Comparison of ENCODE assay signal across 22 cellular contexts in the genomic region with DNA sequence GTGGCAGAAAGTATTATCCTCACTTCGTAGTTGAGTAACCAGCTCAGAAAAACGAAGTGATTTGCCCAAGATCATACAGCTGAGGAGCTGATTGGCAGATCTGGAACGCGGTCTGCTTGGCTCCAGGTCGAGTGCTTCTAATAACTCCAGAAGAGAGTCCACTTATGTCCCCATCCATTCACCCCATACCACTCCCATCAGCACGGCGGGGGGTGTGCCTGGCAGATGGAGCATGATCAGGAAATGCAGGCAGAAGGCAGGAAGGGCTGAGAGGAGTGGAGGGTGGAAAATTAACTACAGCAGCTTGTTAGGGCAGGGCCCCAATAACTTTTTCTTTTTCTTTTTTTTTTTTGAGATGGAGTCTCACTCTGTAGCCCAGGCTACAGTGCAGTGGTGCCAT. TPM values are rescaled to one million over a fixed set of nuclear protein-coding genes. Genes with fewer than 3 reads are reported as not detected.
DNase-seq lines count a peak whose midpoint lies in the region; ATAC-seq and TF ChIP-seq lines count a peak whose summit lies in the region.
"Had no signal": no experiment of that assay in that cellular context is flagged by ENCODE, and none has a peak within 500 bp of the region (broad histone marks: within the 10 kb centered on the region; RNA-seq: fewer than 3 reads in every experiment).

No MANE protein-coding gene starts in this region.

- H3K4me3 ChIP-seq in stomach, result no peak overlapping the region
- H3K4me3 ChIP-seq: breast epithelium, gastroesophageal sphincter, HAP-1 had no signal

- no peak for TF ChIP-seq CTCF in stomach (IDR thresholded peaks at IDR 0.05)

- 78 to 87% (median 83%) methylated on average over 7 of the region's 7 CpGs for WGBS in stomach, 5 donors

- H3K27me3 ChIP-seq in stomach, result no peaks in the 10 kb centered on the region
- H3K27me3 ChIP-seq: breast epithelium, gastroesophageal sphincter had no signal

- TF ChIP-seq EP300 in stomach (IDR thresholded peaks at IDR 0.05), result no peak

- DNase-seq in DMS153 (lab: John Stamatoyannopoulos, UW) (peak; percentile 76), NCI-H128 (lab: John Stamatoyannopoulos, UW; ENCODE audit: unreplicated experiment) (peak; percentile 73), NCI-H510A (lab: John Stamatoyannopoulos, UW) (peak; percentile 87), left colon (peak in 1 of 2 donors; percentile 27), GDM1 (lab: John Stamatoyannopoulos, UW) (no peak), stomach (no peak)
- no peak for DNase-seq in activated CD4-positive, CD25-positive, alpha-beta regulatory T cell treated with anti-CD3 and anti-CD28 coated beads, Interleukin-2, amount 50 U/mL, for 72 hours
- DNase-seq: activated CD8-positive, alpha-beta T cell treated with anti-CD3 and anti-CD28 coated beads for 36 hours; activated naive CD8-positive, alpha-beta T cell treated with anti-CD3 and anti-CD28 coated beads, Interleukin-2, amount 50 U/mL, for 24 hours; activated T-cell treated with anti-CD3 and anti-CD28 coated beads, Interleukin-2, amount 50 U/mL, for 4 hours; erythroblast; Karpas-422; naive thymus-derived CD4-positive, alpha-beta T cell; NCI-H1436 treated with DMSO at 0.1 percent for 48 hours had no signal

- H3K4me1 ChIP-seq in stomach, result no peaks in the 10 kb centered on the region
- H3K4me1 ChIP-seq: breast epithelium, gastroesophageal sphincter, HAP-1 had no signal

- no peaks in the 10 kb centered on the region for H3K9me3 ChIP-seq in stomach
- H3K9me3 ChIP-seq: breast epithelium, gastroesophageal sphincter, HAP-1 had no signal

- no peaks in the 10 kb centered on the region for H3K36me3 ChIP-seq in stomach
- H3K36me3 ChIP-seq: breast epithelium, gastroesophageal sphincter, HAP-1 had no signal

- intact Hi-C loops in left colon (cut with DNase I, micrococcal nuclease), result no loop called here
- intact Hi-C loops in stomach (cut with DNase I; ENCODE audit: low total_unique reads), result no loop called here

- H3K27ac ChIP-seq in stomach, result no peak overlapping the region
- H3K27ac ChIP-seq: breast epithelium, gastroesophageal sphincter, VCaP had no signal

- ATAC-seq in left colon (peak; percentile 86), GM21529 (IDR thresholded peaks at IDR 0.05; ENCODE audit: unreplicated experiment) (no peak)
- ATAC-seq: activated CD8-positive, alpha-beta T cell treated with anti-CD3 and anti-CD28 coated beads for 36 hours; activated naive CD8-positive, alpha-beta T cell treated with anti-CD3 and anti-CD28 coated beads, Interleukin-2, amount 50 U/mL, for 24 hours; activated T-cell treated with anti-CD3 and anti-CD28 coated beads, Interleukin-2, amount 50 U/mL, for 4 hours; gastroesophageal sphincter; naive thymus-derived CD4-positive, alpha-beta T cell had no signal

- TF ChIP-seq POLR2A in stomach (IDR thresholded peaks at IDR 0.05), result no peak

RNA-seq across cellular contexts. Expression of a gene that starts 15.0 kb away (rescaled TPM):
- 10 to 100 TPM in 1 of 2 donors, 1 to 10 TPM in 1; 9.5 to 10.2 TPM for total RNA-seq in left colon
- total RNA-seq in stomach, result 1 to 10 TPM; 2.7 to 5.7 (median 5.3) TPM
- 1 to 10 TPM in 2 of 3 donors, under 1 TPM in 1; 0.46 to 2.5 (median 1.7) TPM for polyA plus RNA-seq in stomach

RNA-seq across cellular contexts. Expression of a gene that starts 40.8 kb away (rescaled TPM):
- total RNA-seq in left colon, result not detected
- total RNA-seq in stomach, result not detected
- not detected for polyA plus RNA-seq in stomach
- total RNA-seq: activated CD8-positive, alpha-beta T cell treated with anti-CD3 and anti-CD28 coated beads for 36 hours; activated T-cell treated with anti-CD3 and anti-CD28 coated beads, Interleukin-2, amount 50 U/mL, for 4 hours; breast epithelium; dermis microvascular lymphatic vessel endothelial cell; gastroesophageal sphincter; lower leg skin; naive thymus-derived CD4-positive, alpha-beta T cell; temporal lobe had no signal
- polyA plus RNA-seq: naive thymus-derived CD4-positive, alpha-beta T cell had no signal

RNA-seq across cellular contexts. Expression of a gene that starts 48.9 kb away (rescaled TPM):
- total RNA-seq in left colon (not detected), stomach (1 to 10 TPM in 1 of 5 donors, under 1 TPM in 1, not detected in 3; 0.29 to 1.5 TPM)
- polyA plus RNA-seq in stomach, result 1 to 10 TPM in 1 of 3 donors, under 1 TPM in 2; 0.25 to 1.1 (median 0.61) TPM
- total RNA-seq: activated T-cell treated with anti-CD3 and anti-CD28 coated beads, Interleukin-2, amount 50 U/mL, for 4 hours; breast epithelium; dermis microvascular lymphatic vessel endothelial cell; naive thymus-derived CD4-positive, alpha-beta T cell had no signal
- polyA plus RNA-seq: naive thymus-derived CD4-positive, alpha-beta T cell had no signal

RNA-seq across cellular contexts. Expression of a gene that starts 59.5 kb away (rescaled TPM):
- total RNA-seq in left colon (100 to 1,000 TPM; 301 to 321 TPM), stomach (10 to 100 TPM; 10.3 to 64.8 (median 33.5) TPM)
- 10 to 100 TPM in 1 of 3 donors, 1 to 10 TPM in 2; 1.3 to 18.5 (median 9.2) TPM for polyA plus RNA-seq in stomach
- total RNA-seq: activated CD8-positive, alpha-beta T cell treated with anti-CD3 and anti-CD28 coated beads for 36 hours; dermis microvascular lymphatic vessel endothelial cell; gastroesophageal sphincter; lower leg skin; naive thymus-derived CD4-positive, alpha-beta T cell; temporal lobe had no signal
- polyA plus RNA-seq: naive thymus-derived CD4-positive, alpha-beta T cell had no signal

Comparison
In these comparisons a context has a peak if more than half of its experiments do, and no peak if none do; other contexts are left out.
1. DNase-seq: peak in DMS153 (single experiment), NCI-H128 (single experiment) and NCI-H510A (single experiment); none in GDM1 (single experiment), activated CD4-positive, CD25-positive, alpha-beta regulatory T cell treated with anti-CD3 and anti-CD28 coated beads, Interleukin-2, amount 50 U/mL, for 72 hours (single experiment) and stomach (single experiment).